In the genomic region with DNA sequence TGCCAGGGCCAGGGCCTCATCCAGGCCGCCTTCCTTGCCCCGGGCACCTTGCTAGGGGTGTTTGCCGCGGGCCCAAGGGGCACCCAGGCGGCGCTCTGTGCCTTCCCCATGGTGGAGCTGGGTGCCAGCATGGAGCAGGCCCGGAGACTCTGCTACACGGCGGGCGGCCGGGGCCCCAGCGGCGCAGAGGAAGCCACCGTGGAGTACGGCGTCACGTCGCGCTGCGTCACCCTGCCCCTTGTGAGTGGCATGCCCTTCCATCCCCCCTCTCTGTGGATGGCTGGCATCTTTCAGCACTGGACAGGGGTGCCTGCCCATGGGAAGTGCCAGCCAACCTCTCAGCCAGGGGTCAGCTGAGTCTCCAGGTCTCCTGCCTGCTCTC, we compare ENCODE assay signal across 1 cellular context.
TF ChIP-seq lines count a peak whose summit lies in the region.

No MANE protein-coding gene starts in this region.

TF ChIP-seq in HepG2, 621 proteins besides CTCF, POLR2A, EP300 and RAD21:
- TF ChIP-seq RBFOX2 (IDR thresholded peaks at IDR 0.05; ENCODE audit: low read depth, low read length), result 0 out of 2 replicates have a peak, but pooled peaks have one; percentile 5
- TF ChIP-seq, protein P1, sequence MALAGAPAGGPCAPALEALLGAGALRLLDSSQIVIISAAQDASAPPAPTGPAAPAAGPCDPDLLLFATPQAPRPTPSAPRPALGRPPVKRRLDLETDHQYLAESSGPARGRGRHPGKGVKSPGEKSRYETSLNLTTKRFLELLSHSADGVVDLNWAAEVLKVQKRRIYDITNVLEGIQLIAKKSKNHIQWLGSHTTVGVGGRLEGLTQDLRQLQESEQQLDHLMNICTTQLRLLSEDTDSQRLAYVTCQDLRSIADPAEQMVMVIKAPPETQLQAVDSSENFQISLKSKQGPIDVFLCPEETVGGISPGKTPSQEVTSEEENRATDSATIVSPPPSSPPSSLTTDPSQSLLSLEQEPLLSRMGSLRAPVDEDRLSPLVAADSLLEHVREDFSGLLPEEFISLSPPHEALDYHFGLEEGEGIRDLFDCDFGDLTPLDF (CRISPR knock-in tag; IDR thresholded peaks at IDR 0.05), result no peak
